In genomic region chr17:76584427-76585047, GRCh38 we compare ENCODE assay signal across 8 cellular contexts. TPM values are rescaled to one million over a fixed set of nuclear protein-coding genes. Genes with fewer than 3 reads are reported as not detected.
DNase-seq lines count a peak whose midpoint lies in the region; ATAC-seq, FAIRE-seq and TF ChIP-seq lines count a peak whose summit lies in the region.

No MANE protein-coding gene starts in this region.

- no peaks in the 10 kb centered on the region for H3K9me3 Mint-ChIP-seq in Calu3 (ENCODE audit: low read depth, unreplicated experiment)

- H3K27ac Mint-ChIP-seq in Calu3 (ENCODE audit: unreplicated experiment) (no peak overlapping the region), T-helper 17 cell (peak overlapping the region; percentile 16)

- FAIRE-seq in HTR-8/SVneo (lab: Jason Lieb, UNC), result no peak

- ATAC-seq in T-helper 17 cell (no peak), GM19395 (IDR thresholded peaks at IDR 0.05; ENCODE audit: unreplicated experiment) (no peak), HG03039 (IDR thresholded peaks at IDR 0.05; ENCODE audit: unreplicated experiment) (no peak)

- no peak overlapping the region for H3K27ac ChIP-seq in parathyroid adenoma

- peaks cover 34% of the 10 kb centered on the region for H3K36me3 Mint-ChIP-seq in Calu3 (ENCODE audit: insufficient read depth, unreplicated experiment)
- H3K36me3 Mint-ChIP-seq in T-helper 17 cell (ENCODE audit: low read depth), result peaks cover 5% of the 10 kb centered on the region

- CTCF ChIA-PET in Calu3 (lab: Charles Lee), result interaction anchor here (1.2 to 2.1 kb wide), 4 partner anchors 14 to 26 kb away, joined by 3 to 12 read pairs (median 6); a partner anchor contains a TSS

- no peaks in the 10 kb centered on the region for H3K79me2 ChIP-seq in parathyroid adenoma

- H2AFZ ChIP-seq in parathyroid adenoma, result peak overlapping the region; percentile 68

- intact Hi-C loops in Calu3 (cut with micrococcal nuclease; ENCODE audit: unreplicated experiment), result no loop called here

- H3K4me3 ChIP-seq in fibroblast of the aortic adventitia (ENCODE audit: low read depth, low read length) (peak overlapping the region; percentile 58), parathyroid adenoma (ENCODE audit: low read depth, low read length) (peak overlapping the region; percentile 63)

- H3K9ac ChIP-seq in parathyroid adenoma, result no peak overlapping the region

- no peaks in the 10 kb centered on the region for H3K27me3 ChIP-seq in parathyroid adenoma (ENCODE audit: control insufficient read depth, insufficient read depth, low read length)

- H3K36me3 ChIP-seq in parathyroid adenoma (ENCODE audit: control insufficient read depth, insufficient read depth, low read length), result no peaks in the 10 kb centered on the region

- peaks cover 10% of the 10 kb centered on the region for H3K27me3 Mint-ChIP-seq in Calu3 (ENCODE audit: unreplicated experiment)
- peaks cover 42% of the 10 kb centered on the region for H3K27me3 Mint-ChIP-seq in T-helper 17 cell

- H3K4me3 Mint-ChIP-seq in Calu3 (ENCODE audit: low read depth, unreplicated experiment), result peak overlapping the region; percentile 78
- peak overlapping the region; percentile 79 for H3K4me3 Mint-ChIP-seq in T-helper 17 cell

- H3K4me2 ChIP-seq in parathyroid adenoma (ENCODE audit: low read length), result peak overlapping the region; percentile 95

- peaks cover 9% of the 10 kb centered on the region for H3K4me1 Mint-ChIP-seq in Calu3 (ENCODE audit: low read depth, unreplicated experiment)
- peaks cover 3% of the 10 kb centered on the region for H3K4me1 Mint-ChIP-seq in T-helper 17 cell

- no peak for TF ChIP-seq CTCF in Calu3 (IDR thresholded peaks at IDR 0.05; ENCODE audit: unreplicated experiment)
- TF ChIP-seq CTCF in fibroblast of the aortic adventitia (IDR thresholded peaks at IDR 0.05; ENCODE audit: insufficient read depth, low read length), result no peak
- no peak for TF ChIP-seq CTCF in parathyroid adenoma (IDR thresholded peaks at IDR 0.05)

- H3K9me3 ChIP-seq in T-helper 17 cell (ENCODE audit: control insufficient read depth, low read length, poor library complexity, severe bottlenecking) (no peaks in the 10 kb centered on the region), parathyroid adenoma (ENCODE audit: control insufficient read depth, low read length) (no peaks in the 10 kb centered on the region)

- no peaks in the 10 kb centered on the region for H3K4me1 ChIP-seq in parathyroid adenoma

- DNase-seq in Calu3, result no peak
- no peak for DNase-seq in T-helper 17 cell
- no peak for DNase-seq in fibroblast of the aortic adventitia (ENCODE audit: low read depth)
- no peak for DNase-seq in T-helper 9 cell
- DNase-seq in HTR-8/SVneo (ENCODE audit: insufficient read length, low spot score), result no peak

- TSS peak; percentile 57 for BruUV-seq in Calu3 (replicated peaks; lab: Mats Ljungman, UMichigan)

RNA-seq across cellular contexts. Expression of gene ST6GALNAC2, which starts 1.1 kb away (rescaled TPM):
- total RNA-seq in Calu3 (2022) (10.5 and 11.6 TPM in 2 replicates), T-helper 17 cell (1 to 10 TPM in 1 of 2 donors, under 1 TPM in 1; 0.68 to 2.2 TPM), fibroblast of the aortic adventitia (ENCODE audit: low replicate concordance) (0.63 TPM in 1 of 2 replicates, not detected in the other)

RNA-seq across cellular contexts. Expression of gene PRCD, which starts 44.7 kb away (rescaled TPM):
- total RNA-seq in Calu3 (2022) (not detected in 2 replicates), T-helper 17 cell (1 to 10 TPM in 1 of 2 donors, not detected in 1; 1.1 TPM), fibroblast of the aortic adventitia (ENCODE audit: low replicate concordance) (4.2 and 9.4 TPM in 2 replicates)

RNA-seq across cellular contexts. Expression of gene CYGB, which starts 47.0 kb away (rescaled TPM):
- total RNA-seq in Calu3 (2022), result not detected in 2 replicates
- not detected for total RNA-seq in T-helper 17 cell
- total RNA-seq in fibroblast of the aortic adventitia (ENCODE audit: low replicate concordance), result 25.9 and 35.2 TPM in 2 replicates

RNA-seq across cellular contexts. Expression of gene ST6GALNAC1, which starts 59.0 kb away (rescaled TPM):
- total RNA-seq in Calu3 (2022) (52.2 and 52.4 TPM in 2 replicates), T-helper 17 cell (1 to 10 TPM; 4.1 to 8.4 TPM), fibroblast of the aortic adventitia (ENCODE audit: low replicate concordance) (not detected in 2 replicates)

Comparison
In these comparisons a context has a peak if more than half of its experiments do, and no peak if none do; other contexts are left out.
1. RNA of gene CYGB, which starts 47.0 kb away (total RNA-seq): 25.9 to 35.2 TPM in fibroblast of the aortic adventitia; not detected in T-helper 17 cell and not detected in Calu3; every median in the first group is over 10 times any median in the second.